In genomic region chr17:77304746-77305473, GRCh38 we compare ENCODE assay signal across 1 cellular context.
TF ChIP-seq lines count a peak whose summit lies in the region.

No MANE protein-coding gene starts in this region.

TF ChIP-seq in GM12878, 131 proteins besides CTCF, POLR2A, EP300 and RAD21 (continued from another document):
- no peak for TF ChIP-seq NFYA (IDR thresholded peaks at IDR 0.05; ENCODE audit: borderline replicate concordance, low read depth, low read length)
- no peak for TF ChIP-seq CUX1 (IDR thresholded peaks at IDR 0.05; ENCODE audit: insufficient replicate concordance, low read depth, low read length)
